ENCODE assay signal across 22 cellular contexts in genomic region chr16:89983550-89983949, GRCh38. TPM values are rescaled to one million over a fixed set of nuclear protein-coding genes. Genes with fewer than 3 reads are reported as not detected.
DNase-seq lines count a peak whose midpoint lies in the region; ATAC-seq, FAIRE-seq and TF ChIP-seq lines count a peak whose summit lies in the region.
"Had no signal": no experiment of that assay in that cellular context is flagged by ENCODE, and none has a peak within 500 bp of the region (broad histone marks: within the 10 kb centered on the region; RNA-seq: fewer than 3 reads in every experiment).

No MANE protein-coding gene starts in this region.

- CTCF ChIA-PET in activated CD8-positive, alpha-beta memory T cell treated with anti-CD3 and anti-CD28 coated beads, Interleukin-2, amount 10 ng/mL, durations not matched to agents 7 days and 5 days (lab: Charles Lee) = no interaction called here
- CTCF ChIA-PET in AG04450 (lab: Charles Lee) (no interaction called here), K562 (lab: Yijun Ruan, JAX; ENCODE audit: low intra/inter-chr PET ratio) (no interaction called here)

- no peak for FAIRE-seq in K562 (lab: Jason Lieb, UNC)
- FAIRE-seq: GM19239, H1, HTR-8/SVneo had no signal

- no peaks in the 10 kb centered on the region for H4K20me1 ChIP-seq in K562 (replicated peaks; ENCODE audit: control insufficient read depth, insufficient read depth, low read length)

- H3K4me1 Mint-ChIP-seq in activated CD8-positive, alpha-beta memory T cell treated with anti-CD3 and anti-CD28 coated beads, Interleukin-2, amount 10 ng/mL, durations not matched to agents 7 days and 5 days = peaks cover 16% of the 10 kb centered on the region
- H3K4me1 Mint-ChIP-seq in stimulated activated memory B cell treated with anti-CD40 and anti-IgM and Interleukin-4, amounts not matched to agents 10 μg/mL and 1 μg/mL and 100 μg/mL, for 72 hours = peaks cover 27% of the 10 kb centered on the region

- no peak overlapping the region for H3K9ac ChIP-seq in K562 (ENCODE audit: insufficient read depth in 1 of 2, low read depth in 2 of 2, low read length in 2 of 2)
- H3K9ac ChIP-seq: BLaER1 had no signal

- no TSS peak for BruUV-seq in K562 (replicated peaks; lab: Mats Ljungman, UMichigan)

- no peak overlapping the region for H3K4me2 ChIP-seq in K562 (ENCODE audit: insufficient read depth, low read length)
- H3K4me2 ChIP-seq: BLaER1 had no signal

- H3K27ac ChIP-seq in AG04450 (ENCODE audit: low read depth, low read length) (peak overlapping the region; percentile 21), K562 (ENCODE audit: extremely low read depth, low read depth, low read length) (no peak overlapping the region)
- H3K27ac ChIP-seq: BLaER1, Peyer's patch had no signal

- H3K36me3 Mint-ChIP-seq in activated CD8-positive, alpha-beta memory T cell treated with anti-CD3 and anti-CD28 coated beads, Interleukin-2, amount 10 ng/mL, durations not matched to agents 7 days and 5 days = peaks cover 50% of the 10 kb centered on the region
- peaks cover 73% of the 10 kb centered on the region for H3K36me3 Mint-ChIP-seq in stimulated activated memory B cell treated with anti-CD40 and anti-IgM and Interleukin-4, amounts not matched to agents 10 μg/mL and 1 μg/mL and 100 μg/mL, for 72 hours

- no peak for TF ChIP-seq RAD21 in Ishikawa (IDR thresholded peaks at IDR 0.05; ENCODE audit: low read depth)
- no peak for TF ChIP-seq RAD21 in K562 (CRISPR knock-in tag; conservative IDR thresholded peaks at IDR 0.05 in 1 of 2, IDR thresholded peaks at IDR 0.05 in 1 of 2)

- H3K27ac Mint-ChIP-seq in activated CD8-positive, alpha-beta memory T cell treated with anti-CD3 and anti-CD28 coated beads, Interleukin-2, amount 10 ng/mL, durations not matched to agents 7 days and 5 days = peak overlapping the region; percentile 71
- H3K27ac Mint-ChIP-seq in stimulated activated memory B cell treated with anti-CD40 and anti-IgM and Interleukin-4, amounts not matched to agents 10 μg/mL and 1 μg/mL and 100 μg/mL, for 72 hours = no peak overlapping the region
- H3K27ac Mint-ChIP-seq: CD4-positive, alpha-beta T cell had no signal

- H3K36me3 ChIP-seq in K562 (ENCODE audit: control insufficient read depth, insufficient read depth, low read length) = peaks cover 85% of the 10 kb centered on the region

- no peak for ATAC-seq in activated CD8-positive, alpha-beta memory T cell treated with anti-CD3 and anti-CD28 coated beads, Interleukin-2, amount 10 ng/mL, durations not matched to agents 7 days and 5 days
- ATAC-seq in K562 = no peak
- ATAC-seq in stimulated activated memory B cell treated with anti-CD40 and anti-IgM and Interleukin-4, amounts not matched to agents 10 μg/mL and 1 μg/mL and 100 μg/mL, for 72 hours = no peak
- ATAC-seq in HG02798 (IDR thresholded peaks at IDR 0.05; ENCODE audit: poor library complexity, unreplicated experiment) = no peak
- ATAC-seq: HCT116 had no signal

- no peaks in the 10 kb centered on the region; a peak in 1 of 5 replicates for H3K4me1 ChIP-seq in K562 (replicated peaks in 1 of 2; ENCODE audit: control insufficient read depth in 2 of 2, insufficient read depth in 2 of 2, low read length in 2 of 2)
- H3K4me1 ChIP-seq: Peyer's patch had no signal

- H3K27me3 ChIP-seq in AG04450 (ENCODE audit: control insufficient read depth, insufficient read depth, low read length) (no peaks in the 10 kb centered on the region), K562 (ENCODE audit: control insufficient read depth in 2 of 2, insufficient read depth in 2 of 2, low read length in 2 of 2) (no peaks in the 10 kb centered on the region)
- H3K27me3 ChIP-seq: BLaER1, Peyer's patch had no signal

- no peaks in the 10 kb centered on the region for H3K27me3 Mint-ChIP-seq in activated CD8-positive, alpha-beta memory T cell treated with anti-CD3 and anti-CD28 coated beads, Interleukin-2, amount 10 ng/mL, durations not matched to agents 7 days and 5 days
- no peaks in the 10 kb centered on the region for H3K27me3 Mint-ChIP-seq in stimulated activated memory B cell treated with anti-CD40 and anti-IgM and Interleukin-4, amounts not matched to agents 10 μg/mL and 1 μg/mL and 100 μg/mL, for 72 hours
- H3K27me3 Mint-ChIP-seq: CD4-positive, alpha-beta T cell had no signal

- 86% methylated on average over 13 of the region's 13 CpGs for WGBS in K562 (ENCODE audit: insufficient coverage, low coverage, missing lambda C conversion rate)

- TF ChIP-seq EP300 in Ishikawa (IDR thresholded peaks at IDR 0.05; ENCODE audit: borderline replicate concordance) = no peak
- no peak for TF ChIP-seq EP300 in K562 (IDR thresholded peaks at IDR 0.05; ENCODE audit: low read length)

- no peak for DNase-seq in activated CD8-positive, alpha-beta memory T cell treated with anti-CD3 and anti-CD28 coated beads, Interleukin-2, amount 10 ng/mL, durations not matched to agents 7 days and 5 days
- DNase-seq in activated CD8-positive, alpha-beta memory T cell treated with anti-CD3 and anti-CD28 coated beads, Interleukin-2, amount 50 U/mL, for 4 hours = no peak
- no peak for DNase-seq in AG04450 (ENCODE audit: low read depth, low spot score)
- no peak for DNase-seq in K562 (ENCODE audit: extremely low read depth in 1 of 4, low spot score in 3 of 4)
- DNase-seq: CD4-positive, alpha-beta T cell; COR-L47; DMS79; Karpas-422; NCI-H1694; NCI-H2081 treated with DMSO at 0.1 percent for 48 hours; NCI-H2171 treated with DMSO at 0.1 percent for 48 hours; NCI-H524 treated with DMSO at 0.1 percent for 48 hours; NCI-H82; Peyer's patch had no signal

- H3K9me3 Mint-ChIP-seq in activated CD8-positive, alpha-beta memory T cell treated with anti-CD3 and anti-CD28 coated beads, Interleukin-2, amount 10 ng/mL, durations not matched to agents 7 days and 5 days (ENCODE audit: low read depth) = no peaks in the 10 kb centered on the region
- no peaks in the 10 kb centered on the region for H3K9me3 Mint-ChIP-seq in stimulated activated memory B cell treated with anti-CD40 and anti-IgM and Interleukin-4, amounts not matched to agents 10 μg/mL and 1 μg/mL and 100 μg/mL, for 72 hours
- H3K9me3 Mint-ChIP-seq: CD4-positive, alpha-beta T cell had no signal

- TF ChIP-seq CTCF in AG04450 (IDR thresholded peaks at IDR 0.05; ENCODE audit: low read depth, low read length) (no peak), K562 (IDR thresholded peaks at IDR 0.05 in 2 of 3, conservative IDR thresholded peaks at IDR 0.05 in 1 of 3; ENCODE audit: insufficient read depth in 2 of 3, low read depth in 1 of 3, low read length in 3 of 3) (no peak)

- H3K4me3 ChIP-seq in AG04450 (ENCODE audit: low read depth, low read length) (no peak overlapping the region), K562 (no peak overlapping the region)
- H3K4me3 ChIP-seq: BLaER1, Peyer's patch had no signal

- no peak overlapping the region for H3K4me3 Mint-ChIP-seq in activated CD8-positive, alpha-beta memory T cell treated with anti-CD3 and anti-CD28 coated beads, Interleukin-2, amount 10 ng/mL, durations not matched to agents 7 days and 5 days
- H3K4me3 Mint-ChIP-seq in stimulated activated memory B cell treated with anti-CD40 and anti-IgM and Interleukin-4, amounts not matched to agents 10 μg/mL and 1 μg/mL and 100 μg/mL, for 72 hours = no peak overlapping the region
- H3K4me3 Mint-ChIP-seq: CD4-positive, alpha-beta T cell had no signal

- in situ Hi-C loops in K562 (cut with MboI) = no loop called here

- POLR2A ChIA-PET in AG04450 (lab: Yijun Ruan, JAX) = no interaction called here
- POLR2A ChIA-PET in K562 (lab: Yijun Ruan, JAX) = no interaction called here

- H3K9me1 ChIP-seq in K562 (ENCODE audit: control insufficient read depth, insufficient read depth, low read length) = no peaks in the 10 kb centered on the region

- H3K79me2 ChIP-seq in K562 (ENCODE audit: control insufficient read depth, insufficient read depth, low read length) = no peaks in the 10 kb centered on the region; the same call in 2 of the 3 replicates

- H3K9me3 ChIP-seq in AG04450 (ENCODE audit: control insufficient read depth, insufficient read depth, low read length) (no peaks in the 10 kb centered on the region), K562 (replicated peaks; ENCODE audit: control insufficient read depth, insufficient read depth, low read depth, low read length) (no peaks in the 10 kb centered on the region)
- H3K9me3 ChIP-seq: BLaER1, Peyer's patch had no signal

- H2AFZ ChIP-seq in K562 (ENCODE audit: low read depth, low read length) = no peak overlapping the region

- intact Hi-C loops in K562 (cut with micrococcal nuclease) = no loop called here

- no peak for TF ChIP-seq POLR2A in K562 (conservative IDR thresholded peaks at IDR 0.05)

RNA-seq across cellular contexts. Expression of gene DEF8, which starts 35.0 kb away (rescaled TPM):
- total RNA-seq in activated CD8-positive, alpha-beta memory T cell treated with anti-CD3 and anti-CD28 coated beads, Interleukin-2, amount 10 ng/mL, durations not matched to agents 7 days and 5 days = 10 to 100 TPM; 26.7 to 27.7 TPM
- polyA plus RNA-seq in AG04450 (2011; rRNA removed) (77.1 and 96.4 TPM in 2 replicates), K562 (2011; rRNA removed) (74.0 and 87.6 TPM in 2 replicates), K562 (2014; fragmentation: Illumina TruSeq; extraction: Trizol) (42.3 and 88.3 TPM in 2 replicates), K562 (2014; fragmentation: Nextera tagmentation; extraction: Ambion mirVana) (10 to 100 TPM; 39.3 to 60.1 TPM), K562 (2014; rRNA removed) (136 and 173 TPM in 2 replicates)
- 41.0 and 47.8 TPM in 2 replicates for polyA minus RNA-seq in AG04450 (2011; rRNA and poly(A)+ RNA removed)
- 71.6 and 183 TPM in 2 replicates for total RNA-seq in K562 (2011; cell fraction: chromatin; rRNA removed; ENCODE audit: low replicate concordance)
- total RNA-seq in K562 (2011; cell fraction: nucleolus; rRNA removed) = 99.4 and 127 TPM in 2 replicates
- 79.5 and 80.2 TPM in 2 replicates for total RNA-seq in K562 (2011; cell fraction: nucleoplasm; rRNA removed)
- total RNA-seq in K562 (2014; rRNA removed) (147 and 173 TPM in 2 replicates), K562 (2014; rRNA removed; fragmentation: Illumina TruSeq; extraction: Trizol) (29.4 and 33.0 TPM in 2 replicates), K562 (2015; rRNA removed; fragmentation: Illumina TruSeq; extraction: Trizol) (58.6 and 63.2 TPM in 2 replicates), K562 (2021) (71.5 and 80.6 TPM in 2 replicates)
- polyA plus RNA-seq in K562 (2011; cell fraction: cytosol; rRNA removed) = 119 and 177 TPM in 2 replicates
- 132 and 207 TPM in 2 replicates for polyA plus RNA-seq in K562 (2011; cell fraction: nucleus; rRNA removed)
- polyA plus RNA-seq in K562 (2012) = 63.5 and 81.5 TPM in 2 replicates
- polyA minus RNA-seq in K562 (2011; rRNA and poly(A)+ RNA removed) = 27.9 and 38.8 TPM in 2 replicates
- 32.6 and 34.2 TPM in 2 replicates for polyA minus RNA-seq in K562 (2011; cell fraction: cytosol; rRNA and poly(A)+ RNA removed)
- 29.4 and 31.1 TPM in 2 replicates for polyA minus RNA-seq in K562 (2011; cell fraction: nucleus; rRNA and poly(A)+ RNA removed)

RNA-seq across cellular contexts. Expression of gene DBNDD1, which starts 35.7 kb away (rescaled TPM):
- not detected for total RNA-seq in activated CD8-positive, alpha-beta memory T cell treated with anti-CD3 and anti-CD28 coated beads, Interleukin-2, amount 10 ng/mL, durations not matched to agents 7 days and 5 days
- polyA plus RNA-seq in AG04450 (2011; rRNA removed) = 9.2 and 12.5 TPM in 2 replicates
- polyA minus RNA-seq in AG04450 (2011; rRNA and poly(A)+ RNA removed) = 5.8 and 7.2 TPM in 2 replicates
- 2.7 and 9.4 TPM in 2 replicates for total RNA-seq in K562 (2011; cell fraction: chromatin; rRNA removed; ENCODE audit: low replicate concordance)
- 4.5 and 5.7 TPM in 2 replicates for total RNA-seq in K562 (2011; cell fraction: nucleolus; rRNA removed)
- total RNA-seq in K562 (2011; cell fraction: nucleoplasm; rRNA removed) = 4.5 and 5.2 TPM in 2 replicates
- 5.8 and 8.3 TPM in 2 replicates for total RNA-seq in K562 (2014; rRNA removed)
- 2.8 and 3.2 TPM in 2 replicates for total RNA-seq in K562 (2014; rRNA removed; fragmentation: Illumina TruSeq; extraction: Trizol)
- 4.2 and 4.3 TPM in 2 replicates for total RNA-seq in K562 (2015; rRNA removed; fragmentation: Illumina TruSeq; extraction: Trizol)
- total RNA-seq in K562 (2021) = 12.9 and 13.0 TPM in 2 replicates
- polyA plus RNA-seq in K562 (2011; rRNA removed) = 6.9 and 8.5 TPM in 2 replicates
- polyA plus RNA-seq in K562 (2011; cell fraction: cytosol; rRNA removed) = 14.1 and 24.5 TPM in 2 replicates
- polyA plus RNA-seq in K562 (2011; cell fraction: nucleus; rRNA removed) = 6.8 and 9.1 TPM in 2 replicates
- 8.0 and 13.9 TPM in 2 replicates for polyA plus RNA-seq in K562 (2012)
- 10.9 and 12.9 TPM in 2 replicates for polyA plus RNA-seq in K562 (2014; fragmentation: Illumina TruSeq; extraction: Trizol)
- under 1 TPM; 0.55 to 0.90 TPM for polyA plus RNA-seq in K562 (2014; fragmentation: Nextera tagmentation; extraction: Ambion mirVana)
- 9.5 and 10.8 TPM in 2 replicates for polyA plus RNA-seq in K562 (2014; rRNA removed)
- polyA minus RNA-seq in K562 (2011; rRNA and poly(A)+ RNA removed) = 2.0 and 3.9 TPM in 2 replicates
- polyA minus RNA-seq in K562 (2011; cell fraction: cytosol; rRNA and poly(A)+ RNA removed) = 7.9 and 11.8 TPM in 2 replicates
- 1.6 and 3.0 TPM in 2 replicates for polyA minus RNA-seq in K562 (2011; cell fraction: nucleus; rRNA and poly(A)+ RNA removed)
